32 cellular contexts compared by ENCODE assay signal in the genomic region with DNA sequence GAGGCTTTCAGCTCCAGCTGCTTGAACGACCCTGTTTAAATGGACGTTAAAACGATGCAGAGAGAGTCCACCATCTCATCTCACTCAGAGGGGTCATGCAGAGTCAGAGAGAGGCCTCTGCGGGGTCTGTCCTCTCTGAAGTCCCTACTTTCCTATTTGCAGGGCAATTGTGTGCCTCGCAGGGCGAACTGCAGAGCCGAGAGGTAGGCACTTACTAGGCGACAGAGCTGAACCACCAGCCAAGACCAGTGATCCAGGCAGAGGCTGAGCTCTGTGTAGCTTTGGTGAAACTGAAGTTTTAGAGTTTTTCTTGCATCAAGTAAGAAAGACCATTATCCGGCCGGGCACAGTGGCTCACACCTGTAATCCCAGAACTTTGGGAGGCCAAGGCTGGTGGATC.
"Had no signal": no experiment of that assay in that cellular context is flagged by ENCODE, and none has a peak within 500 bp of the region (broad histone marks: within the 10 kb centered on the region; RNA-seq: fewer than 3 reads in every experiment).

No MANE protein-coding gene starts in this region.

- H3K36me3 Mint-ChIP-seq: activated naive CD4-positive, alpha-beta T cell treated with anti-CD3 and anti-CD28 coated beads, Interleukin-2, amount 50 U/mL, for 24 hours; immature natural killer cell; type B pancreatic cell had no signal

- H3K9me3 ChIP-seq: esophagus muscularis mucosa, heart left ventricle, pancreas, prostate gland, thoracic aorta, uterus had no signal

- DNase-seq: activated CD4-positive, alpha-beta memory T cell treated with anti-CD3 and anti-CD28 coated beads, Interleukin-2, amount 10 ng/mL, durations not matched to agents 7 days and 5 days; activated CD4-positive, alpha-beta T cell treated with anti-CD3 and anti-CD28 coated beads for 4 hours; activated CD4-positive, CD25-positive, alpha-beta regulatory T cell; activated CD8-positive, alpha-beta memory T cell treated with anti-CD3 and anti-CD28 coated beads, Interleukin-2, amount 50 U/mL, for 48 hours; activated naive CD8-positive, alpha-beta T cell treated with anti-CD3 and anti-CD28 coated beads, Interleukin-2, amount 50 U/mL, for 24 hours; activated T-cell treated with anti-CD3 and anti-CD28 coated beads, Interleukin-2, amount 50 U/mL, for 24 hours; amygdala; foreskin keratinocyte; heart left ventricle; hypothalamus; immature natural killer cell; kidney; midbrain; nucleus accumbens; pancreas; retina; stimulated activated CD4-positive, alpha-beta T cell treated with anti-CD3 and anti-CD28 coated beads, Interleukin-12 subunit alpha, Interleukin-12 subunit beta, amount 100 ng/mL, for 4 hours; stimulated activated CD4-positive, alpha-beta T cell treated with anti-CD3 and anti-CD28 coated beads, Interleukin-4, amount 100 ng/mL, for 1 hour; stimulated activated naive CD8-positive, alpha-beta T cell treated with anti-CD3 and anti-CD28 coated beads, Interleukin-15, Interleukin-2, amounts not matched to agents 100 U/mL and 50 U/mL, for 24 hours; T-helper 1 cell; uterus had no signal

- ATAC-seq: activated naive CD8-positive, alpha-beta T cell treated with anti-CD3 and anti-CD28 coated beads, Interleukin-2, amount 50 U/mL, for 24 hours; foreskin keratinocyte; heart left ventricle; pancreas; sciatic nerve; stimulated activated naive CD8-positive, alpha-beta T cell treated with anti-CD3 and anti-CD28 coated beads, Interleukin-15, Interleukin-2, amounts not matched to agents 100 U/mL and 50 U/mL, for 24 hours had no signal

- H3K4me3 ChIP-seq: pancreas, prostate gland had no signal

- H3K9me3 Mint-ChIP-seq: activated CD4-positive, alpha-beta memory T cell treated with anti-CD3 and anti-CD28 coated beads, Interleukin-2, amount 10 ng/mL, durations not matched to agents 7 days and 5 days; activated naive CD4-positive, alpha-beta T cell treated with anti-CD3 and anti-CD28 coated beads, Interleukin-2, amount 50 U/mL, for 24 hours; activated naive CD8-positive, alpha-beta T cell treated with anti-CD3 and anti-CD28 coated beads, Interleukin-2, amount 50 U/mL, for 24 hours; activated T-cell treated with anti-CD3 and anti-CD28 coated beads, Interleukin-2, amount 50 U/mL, for 24 hours; activated T-helper 2 cell treated with anti-CD3 and anti-CD28 coated beads, Interferon-gamma antibody, Interleukin-2, Interleukin-4, amounts not matched to agents 10 μg/mL and 5 μg/mL and 100 μg/mL, durations not matched to agents 14 hours and 24 hours and 36 hours; central memory CD8-positive, alpha-beta T cell; dendritic cell treated with granulocyte-macrophage colony-stimulating factor and Interleukin-4, amounts not matched to agents 40 ng/mL and 50 ng/mL, for 4 days; immature natural killer cell; T-helper 2 cell treated with Interferon-gamma antibody and Interleukin-4, amounts not matched to agents 5 μg/mL and 100 μg/mL, for 36 hours; type B pancreatic cell had no signal

- H3K36me3 ChIP-seq: esophagus muscularis mucosa, heart left ventricle, pancreas, prostate gland, thoracic aorta, uterus had no signal

- FAIRE-seq: kidney, pancreas had no signal

- H3K4me3 Mint-ChIP-seq: dendritic cell treated with granulocyte-macrophage colony-stimulating factor and Interleukin-4, amounts not matched to agents 40 ng/mL and 50 ng/mL, for 4 days; type B pancreatic cell had no signal

- H3K27me3 Mint-ChIP-seq: activated naive CD4-positive, alpha-beta T cell treated with anti-CD3 and anti-CD28 coated beads, Interleukin-2, amount 50 U/mL, for 24 hours; activated T-cell treated with anti-CD3 and anti-CD28 coated beads, Interleukin-2, amount 50 U/mL, for 24 hours; dendritic cell treated with granulocyte-macrophage colony-stimulating factor and Interleukin-4, amounts not matched to agents 40 ng/mL and 50 ng/mL, for 4 days had no signal

- H3K4me1 ChIP-seq: foreskin keratinocyte, pancreas, prostate gland, uterus had no signal

- H3K27ac Mint-ChIP-seq: activated naive CD4-positive, alpha-beta T cell treated with anti-CD3 and anti-CD28 coated beads, Interleukin-2, amount 50 U/mL, for 24 hours; dendritic cell treated with granulocyte-macrophage colony-stimulating factor and Interleukin-4, amounts not matched to agents 40 ng/mL and 50 ng/mL, for 4 days; immature natural killer cell; T-helper 2 cell treated with Interferon-gamma antibody and Interleukin-4, amounts not matched to agents 5 μg/mL and 100 μg/mL, for 36 hours; type B pancreatic cell had no signal

- H3K27me3 ChIP-seq: foreskin keratinocyte, pancreas, uterus had no signal

- H3K27ac ChIP-seq: esophagus muscularis mucosa, foreskin keratinocyte, pancreas, prostate gland, skin epidermis, thoracic aorta had no signal
